ENCODE assay signal across 8 cellular contexts in genomic region chr11:62574363-62575057, GRCh38. TPM values are rescaled to one million over a fixed set of nuclear protein-coding genes. Genes with fewer than 3 reads are reported as not detected.
DNase-seq lines count a peak whose midpoint lies in the region; ATAC-seq and TF ChIP-seq lines count a peak whose summit lies in the region.

No MANE protein-coding gene starts in this region.

- H3K9me3 ChIP-seq in HCT116 (ENCODE audit: control insufficient read depth in 1 of 2, insufficient read depth in 1 of 2, low read depth in 1 of 2, low read length in 2 of 2): no peaks in the 10 kb centered on the region
- H3K9me3 ChIP-seq in lung (ENCODE audit: control insufficient read depth in 2 of 2, insufficient read depth in 1 of 2, low read length in 1 of 2): no peaks in the 10 kb centered on the region
- H3K9me3 ChIP-seq in thymus (ENCODE audit: control insufficient read depth): no peaks in the 10 kb centered on the region

- WGBS in lung, 2 donors: 0 to 1% methylated on average over 33 of the region's 33 CpGs
- WGBS in thymus: under 1% methylated on average over 33 of the region's 33 CpGs

- H3K4me1 Mint-ChIP-seq in chondrocyte (ENCODE audit: low read depth): peaks cover 58% of the 10 kb centered on the region

- peaks cover 42% of the 10 kb centered on the region for H3K79me2 ChIP-seq in HCT116 (ENCODE audit: insufficient read depth, low read length)

- TF ChIP-seq POLR2A in HCT116 (IDR thresholded peaks at IDR 0.05; ENCODE audit: borderline replicate concordance, extremely low read depth, insufficient read depth, insufficient read length): no peak

- peaks cover 35 to 56% of the 10 kb centered on the region in 2 experiments for H3K36me3 ChIP-seq in HCT116 (ENCODE audit: control insufficient read depth in 1 of 2, insufficient read depth in 2 of 2, low read length in 2 of 2)
- peaks cover 5 to 38% of the 10 kb centered on the region in 2 donors for H3K36me3 ChIP-seq in lung (ENCODE audit: control insufficient read depth in 2 of 2, insufficient read depth in 2 of 2, low read length in 2 of 2)
- peaks cover 52% of the 10 kb centered on the region for H3K36me3 ChIP-seq in thymus (ENCODE audit: control insufficient read depth, insufficient read depth)

- intact Hi-C loops in HCT116 (cut with micrococcal nuclease): no loop called here

- peak overlapping the region; percentile 98 for H3K27ac Mint-ChIP-seq in chondrocyte (ENCODE audit: unreplicated experiment)

- no peak for TF ChIP-seq CTCF in HCT116 (IDR thresholded peaks at IDR 0.05 in 2 of 3, conservative IDR thresholded peaks at IDR 0.05 in 1 of 3; ENCODE audit: borderline replicate concordance in 1 of 3, insufficient read depth in 1 of 3, low read depth in 2 of 3, low read length in 2 of 3)
- TF ChIP-seq CTCF in chondrocyte (IDR thresholded peaks at IDR 0.05): no peak
- no peak for TF ChIP-seq CTCF in lung (IDR thresholded peaks at IDR 0.05; ENCODE audit: control extremely low read depth, extremely low read depth)

- DNase-seq in NCI-H1417 (lab: John Stamatoyannopoulos, UW): peak; percentile 24 to 80 (median 67)
- DNase-seq in NCI-H1417 treated with DMSO at 0.1 percent for 48 hours (lab: John Stamatoyannopoulos, UW): no peak
- DNase-seq in HCT116 (ENCODE audit: low read depth, low spot score): no peak
- DNase-seq in NCI-H69 (lab: John Stamatoyannopoulos, UW): peak; percentile 75
- DNase-seq in chondrocyte (ENCODE audit: low spot score): peak; percentile 38
- no peak for DNase-seq in lung (ENCODE audit: low spot score)
- no peak for DNase-seq in A172 (ENCODE audit: low spot score)

- peak overlapping the region; percentile 43 to 99 for H3K4me3 ChIP-seq in HCT116 (replicated peaks in 1 of 2; ENCODE audit: low read depth in 1 of 2, low read length in 2 of 2)
- peak overlapping the region; percentile 33 for H3K4me3 ChIP-seq in lung
- peak overlapping the region; percentile 68 for H3K4me3 ChIP-seq in thymus (ENCODE audit: low read length)

- H3K4me1 ChIP-seq in HCT116 (ENCODE audit: control insufficient read depth in 1 of 2, insufficient read depth in 2 of 2, low read length in 2 of 2) (peaks cover 8 to 30% of the 10 kb centered on the region in 2 experiments), lung (ENCODE audit: control insufficient read depth in 2 of 2, insufficient read depth in 2 of 2, low read length in 2 of 2) (peaks cover 4 to 15% of the 10 kb centered on the region in 2 donors), thymus (ENCODE audit: control insufficient read depth, insufficient read depth, low read length) (peaks cover 12% of the 10 kb centered on the region)

- BruUV-seq in HCT116 (replicated peaks; lab: Mats Ljungman, UMichigan): TSS peak; percentile 89

- peak overlapping the region; percentile 81 for H3K4me2 ChIP-seq in HCT116 (ENCODE audit: low read length)

- peak overlapping the region; percentile 99 for H3K4me3 Mint-ChIP-seq in chondrocyte (ENCODE audit: unreplicated experiment)

- H3K27me3 ChIP-seq in HCT116 (ENCODE audit: insufficient read depth, low read length) (no peaks in the 10 kb centered on the region), lung (ENCODE audit: control insufficient read depth, insufficient read depth) (no peaks in the 10 kb centered on the region), thymus (ENCODE audit: control insufficient read depth, insufficient read depth) (no peaks in the 10 kb centered on the region)

- ATAC-seq in HCT116 (peak; percentile 12), lung (ENCODE audit: insufficient read depth, low FRiP score) (peak; percentile 2)

- no peaks in the 10 kb centered on the region for H3K9me3 Mint-ChIP-seq in chondrocyte (ENCODE audit: low read depth)

- peaks cover 3% of the 10 kb centered on the region; the same call in 1 of the 2 replicates for H4K20me1 ChIP-seq in HCT116 (ENCODE audit: insufficient read depth)

- no peaks in the 10 kb centered on the region for H3K27me3 Mint-ChIP-seq in chondrocyte (ENCODE audit: low read depth)

- no peak for TF ChIP-seq RAD21 in HCT116 (IDR thresholded peaks at IDR 0.05; ENCODE audit: low read depth)

- RAD21 ChIA-PET in HCT116 (lab: Charles Lee; ENCODE audit: low non-redundant PET in 1 of 2, low total read pairs in 2 of 2, uncharacterized antibody in 2 of 2, unreplicated experiment in 2 of 2): interaction anchor here (1.0 kb wide), 3 partner anchors 16 to 150 kb away, joined by 3 to 6 read pairs (median 3); partner anchors contain the start of gene TUT1 (in 2 of the 2)

- peaks cover 27% of the 10 kb centered on the region for H3K36me3 Mint-ChIP-seq in chondrocyte (ENCODE audit: low read depth)

- POLR2A ChIA-PET in HCT116 (lab: Charles Lee): interaction anchor here (0.6 to 1.8 kb wide), 34 partner anchors 9 to 282 kb away, joined by 3 to 52 read pairs (median 6); partner anchors contain the start of genes AHNAK, C11orf98, CSKMT and HNRNPUL2

- H3K9me2 ChIP-seq in HCT116 (ENCODE audit: insufficient read depth): no peaks in the 10 kb centered on the region

- CTCF ChIA-PET in HCT116 (lab: Charles Lee): interaction anchor here (0.9 to 1.8 kb wide), 6 partner anchors 13 to 181 kb away, joined by 4 to 18 read pairs (median 5); partner anchors contain the start of gene TUT1

- peak overlapping the region; percentile 75 for H3K9ac ChIP-seq in HCT116 (ENCODE audit: low read length)

- H3K27ac ChIP-seq in HCT116 (ENCODE audit: low read depth, low read length) (peak overlapping the region; percentile 63), lung (ENCODE audit: low read depth in 1 of 2, low read length in 1 of 2) (peak overlapping the region; percentile 91 to 92), thymus (ENCODE audit: low read depth) (peak overlapping the region; percentile 44)

- no peak overlapping the region for H2AFZ ChIP-seq in HCT116 (ENCODE audit: low read depth, low read length, poor library complexity, severe bottlenecking)

TF ChIP-seq in HCT116, 20 proteins besides CTCF, POLR2A, EP300 and RAD21:
- TF ChIP-seq JUND (IDR thresholded peaks at IDR 0.05) (0 out of 2 replicates have a peak, but pooled peaks have one; percentile 13), SP1 (IDR thresholded peaks at IDR 0.05; ENCODE audit: low read depth) (no peak)

RNA-seq across cellular contexts. Expression of gene EEF1G, which starts 0.8 kb away (rescaled TPM):
- 1,901 TPM for total RNA-seq in HCT116 (2021; ENCODE audit: unreplicated experiment)
- polyA plus RNA-seq in HCT116 (2012): 2,991 and 3,021 TPM in 2 replicates
- 1,000 to 1,202 TPM (median 1,017 TPM) in 3 replicates for total RNA-seq in chondrocyte
- total RNA-seq in lung: 1,000 to 10,000 TPM in 1 of 2 donors, 100 to 1,000 TPM in 1; 941 to 1,160 TPM
- 1,000 to 10,000 TPM; 1,043 to 1,130 TPM for polyA plus RNA-seq in lung
- 1,365 TPM for polyA plus RNA-seq in thymus
- 1,294 and 1,343 TPM in 2 replicates for total RNA-seq in A172 (2014; rRNA removed; shearing (Covaris generic))

RNA-seq across cellular contexts. Expression of gene TUT1, which starts 16.8 kb away (rescaled TPM):
- total RNA-seq in HCT116 (2021; ENCODE audit: unreplicated experiment): 49.0 TPM
- polyA plus RNA-seq in HCT116 (2012): 23.7 and 25.5 TPM in 2 replicates
- total RNA-seq in chondrocyte: 9.6 to 15.2 TPM (median 11.8 TPM) in 3 replicates
- total RNA-seq in lung: 10 to 100 TPM; 10.8 to 19.4 TPM
- 10 to 100 TPM; 15.2 to 21.9 TPM for polyA plus RNA-seq in lung
- polyA plus RNA-seq in thymus: 25.3 TPM
- total RNA-seq in A172 (2014; rRNA removed; shearing (Covaris generic)): 7.9 and 9.6 TPM in 2 replicates

RNA-seq across cellular contexts. Expression of gene MTA2, which starts 27.2 kb away (rescaled TPM):
- total RNA-seq in HCT116 (2021; ENCODE audit: unreplicated experiment) (98.9 TPM), chondrocyte (81.7 to 89.3 TPM (median 83.0 TPM) in 3 replicates), lung (10 to 100 TPM; 53.7 to 74.4 TPM)
- 61.2 and 68.3 TPM in 2 replicates for polyA plus RNA-seq in HCT116 (2012)
- polyA plus RNA-seq in lung (10 to 100 TPM; 57.0 to 62.2 TPM), thymus (79.3 TPM)
- 114 and 139 TPM in 2 replicates for total RNA-seq in A172 (2014; rRNA removed; shearing (Covaris generic))

RNA-seq across cellular contexts. Expression of gene AHNAK, which starts 27.9 kb away (rescaled TPM):
- 239 TPM for total RNA-seq in HCT116 (2021; ENCODE audit: unreplicated experiment)
- polyA plus RNA-seq in HCT116 (2012): 99.3 and 137 TPM in 2 replicates
- total RNA-seq in chondrocyte: 476 to 526 TPM (median 514 TPM) in 3 replicates
- 100 to 1,000 TPM; 396 to 707 TPM for total RNA-seq in lung
- polyA plus RNA-seq in lung: 10 to 100 TPM; 66.5 to 79.9 TPM
- 35.8 TPM for polyA plus RNA-seq in thymus
- 298 and 391 TPM in 2 replicates for total RNA-seq in A172 (2014; rRNA removed; shearing (Covaris generic))

RNA-seq across cellular contexts. Expression of gene EML3, which starts 38.1 kb away (rescaled TPM):
- total RNA-seq in HCT116 (2021; ENCODE audit: unreplicated experiment): 124 TPM
- 65.7 and 71.8 TPM in 2 replicates for polyA plus RNA-seq in HCT116 (2012)
- total RNA-seq in chondrocyte: 55.2 to 76.6 TPM (median 58.9 TPM) in 3 replicates
- 10 to 100 TPM; 29.1 to 95.4 TPM for total RNA-seq in lung
- polyA plus RNA-seq in lung: 10 to 100 TPM; 59.5 to 66.4 TPM
- 99.3 TPM for polyA plus RNA-seq in thymus
- 16.0 and 19.5 TPM in 2 replicates for total RNA-seq in A172 (2014; rRNA removed; shearing (Covaris generic))

Comparison
In these comparisons a context has a peak if more than half of its experiments do, and no peak if none do; other contexts are left out.
1. DNase-seq: peak in NCI-H1417 (3 of 3), NCI-H69 (single experiment) and chondrocyte (single experiment); none in NCI-H1417 treated with DMSO at 0.1 percent for 48 hours (single experiment), HCT116 (single experiment), lung (single experiment) and A172 (single experiment).
2. Peak in every context shown above with its lines, with median percentiles within 50 percentile points of each other: H3K27ac ChIP-seq and H3K4me3 ChIP-seq.